26 cellular contexts compared by ENCODE assay signal in the genomic region with DNA sequence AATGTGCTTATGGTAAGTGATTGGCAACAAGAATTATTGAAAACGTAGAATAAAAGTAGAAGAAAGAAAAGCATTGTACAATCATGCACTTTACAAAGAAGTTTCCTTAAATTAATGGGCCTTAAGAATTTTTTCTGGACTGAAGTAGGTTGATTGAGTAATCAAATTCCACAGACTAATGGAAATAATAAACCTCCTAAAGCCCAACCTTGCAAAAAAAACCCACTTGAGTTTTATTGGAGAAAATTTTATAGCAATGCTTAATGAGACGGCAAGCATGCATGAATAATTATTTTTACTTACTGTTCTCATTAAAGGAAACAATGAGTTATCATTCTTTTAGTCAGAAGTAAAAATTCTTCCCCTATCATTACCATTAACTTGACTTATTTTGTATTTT.
"Had no signal": no experiment of that assay in that cellular context is flagged by ENCODE, and none has a peak within 500 bp of the region (broad histone marks: within the 10 kb centered on the region; RNA-seq: fewer than 3 reads in every experiment).

No MANE protein-coding gene starts in this region.

- H3K27me3 ChIP-seq: colonic mucosa, heart right ventricle, ovary, right lobe of liver, suprapubic skin, transverse colon, upper lobe of right lung, uterus had no signal

- DNase-seq: colonic mucosa; effector memory CD4-positive, alpha-beta T cell; foreskin melanocyte; glutamatergic neuron; heart right ventricle; hippocampal formation; left cardiac atrium; left ventricle myocardium superior; lower lobe of right lung; naive thymus-derived CD8-positive, alpha-beta T cell; nephron progenitor cell; nucleus accumbens; ovary; posterior cingulate gyrus; psoas muscle; retina; right lobe of liver; small intestine; stimulated activated CD4-positive, alpha-beta T cell treated with anti-CD3 and anti-CD28 coated beads, Interleukin-15, amount 100 ng/mL, for 24 hours; stimulated activated CD4-positive, alpha-beta T cell treated with anti-CD3 and anti-CD28 coated beads, Interleukin-2, amount 100 ng/mL, for 48 hours; stimulated activated naive B cell treated with anti-CD40 and anti-IgM and Interleukin-4, amounts not matched to agents 10 μg/mL and 1 μg/mL and 100 μg/mL, for 72 hours; transverse colon; upper lobe of right lung; uterus had no signal

- H3K27ac ChIP-seq: colonic mucosa, heart right ventricle, lower lobe of right lung, ovary, psoas muscle, right lobe of liver, suprapubic skin, transverse colon, upper lobe of right lung, uterus had no signal

- H3K9me3 ChIP-seq: colonic mucosa, ovary, psoas muscle, right lobe of liver, suprapubic skin, transverse colon, upper lobe of right lung, uterus had no signal

- ATAC-seq: esophagus mucosa; heart right ventricle; left cardiac atrium; left ventricle myocardium superior; lower lobe of right lung; naive thymus-derived CD8-positive, alpha-beta T cell; psoas muscle; right lobe of liver; stimulated activated naive B cell treated with anti-CD40 and anti-IgM and Interleukin-4, amounts not matched to agents 10 μg/mL and 1 μg/mL and 100 μg/mL, for 72 hours; upper lobe of right lung had no signal

- H3K4me3 ChIP-seq: colonic mucosa, heart right ventricle, lower lobe of right lung, ovary, psoas muscle, right lobe of liver, suprapubic skin, transverse colon, upper lobe of right lung, uterus had no signal

- H3K4me1 ChIP-seq: colonic mucosa, heart right ventricle, lower lobe of right lung, psoas muscle, right lobe of liver, suprapubic skin, transverse colon, upper lobe of right lung, uterus had no signal

- H3K36me3 ChIP-seq: colonic mucosa, heart right ventricle, lower lobe of right lung, ovary, right lobe of liver, suprapubic skin, transverse colon, upper lobe of right lung, uterus had no signal
